In the genomic region with DNA sequence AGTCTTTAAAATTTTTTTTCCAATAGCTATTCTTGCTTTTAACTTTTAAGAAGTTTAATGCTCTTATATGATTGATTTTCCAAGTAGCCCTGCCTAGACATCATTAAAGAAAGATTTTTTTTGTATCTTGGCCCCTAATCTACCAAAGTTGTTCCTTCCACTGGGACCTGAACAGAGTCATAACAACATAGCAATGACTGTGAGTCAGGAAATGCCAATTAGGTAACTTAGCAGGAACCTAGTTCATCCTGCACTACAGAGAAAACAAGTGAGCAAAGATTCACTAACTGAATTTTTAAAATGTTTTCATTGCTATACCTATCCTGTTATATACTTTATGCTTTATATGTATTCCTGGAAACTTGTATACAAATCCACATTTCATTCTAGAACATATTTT, we compare ENCODE assay signal across 21 cellular contexts.
DNase-seq lines count a peak whose midpoint lies in the region; ATAC-seq, FAIRE-seq and TF ChIP-seq lines count a peak whose summit lies in the region.
"Had no signal": no experiment of that assay in that cellular context is flagged by ENCODE, and none has a peak within 500 bp of the region (broad histone marks: within the 10 kb centered on the region; RNA-seq: fewer than 3 reads in every experiment).

No MANE protein-coding gene starts in this region.

- no peaks in the 10 kb centered on the region for H3K79me2 ChIP-seq in keratinocyte (ENCODE audit: control insufficient read depth, insufficient read depth, low read length)

- no peak overlapping the region for H2AFZ ChIP-seq in keratinocyte (ENCODE audit: control insufficient read depth, low read length)

- FAIRE-seq in keratinocyte (lab: Jason Lieb, UNC), result peak; percentile 71
- FAIRE-seq: GM18507, kidney, TTC549 had no signal

- in situ Hi-C loops in astrocyte of the spinal cord (cut with HindIII; ENCODE audit: low sequenced_read_pairs), result no loop called here
- in situ Hi-C loops in gastrocnemius medialis (cut with MboI; ENCODE audit: low sequenced_read_pairs in 4 of 4), result loop anchor here in 2 of 4 donors (25.0 kb wide), 2 partner anchors 440 to 815 kb away; no protein-coding TSS in a partner anchor

- no peak overlapping the region for H3K4me2 ChIP-seq in keratinocyte (ENCODE audit: control insufficient read depth, extremely low read depth, insufficient read depth, low read depth, low read length)

- no peak for TF ChIP-seq CTCF in astrocyte of the spinal cord (IDR thresholded peaks at IDR 0.05; ENCODE audit: low read depth, low read length)
- no peak for TF ChIP-seq CTCF in keratinocyte (optimal IDR thresholded peaks at IDR 0.05 in 1 of 3, IDR thresholded peaks at IDR 0.05 in 1 of 3, conservative IDR thresholded peaks at IDR 0.05 in 1 of 3; ENCODE audit: extremely low read depth in 1 of 3, insufficient read depth in 2 of 3, low read length in 3 of 3)
- no peak for TF ChIP-seq CTCF in gastrocnemius medialis (IDR thresholded peaks at IDR 0.05 in 4 of 5, conservative IDR thresholded peaks at IDR 0.05 in 1 of 5)

- intact Hi-C loops in gastrocnemius medialis (cut with DNase I; ENCODE audit: low total_unique reads) (no loop called here), aorta (cut with DNase I) (no loop called here)

- H3K4me3 ChIP-seq in astrocyte of the spinal cord (ENCODE audit: low read depth, low read length) (no peak overlapping the region), keratinocyte (ENCODE audit: control insufficient read depth in 2 of 3, extremely low read depth in 1 of 3, insufficient read depth in 2 of 3, low read depth in 1 of 3, low read length in 3 of 3) (no peak overlapping the region), gastrocnemius medialis (no peak overlapping the region), aorta (ENCODE audit: low read length in 2 of 2) (no peak overlapping the region)

- no peaks in the 10 kb centered on the region for H3K9me3 ChIP-seq in keratinocyte (ENCODE audit: control insufficient read depth, low read depth, low read length)
- H3K9me3 ChIP-seq in gastrocnemius medialis, result no peaks in the 10 kb centered on the region
- no peaks in the 10 kb centered on the region for H3K9me3 ChIP-seq in aorta (ENCODE audit: control insufficient read depth, low read length)
- H3K9me3 ChIP-seq: neutrophil had no signal

- H3K27me3 ChIP-seq in keratinocyte (ENCODE audit: control insufficient read depth, extremely low read depth, insufficient read depth, low read length), result no peaks in the 10 kb centered on the region
- H3K27me3 ChIP-seq in gastrocnemius medialis, result no peaks in the 10 kb centered on the region
- H3K27me3 ChIP-seq in aorta (ENCODE audit: control insufficient read depth in 1 of 2, insufficient read depth in 2 of 2, low read length in 1 of 2), result no peaks in the 10 kb centered on the region
- H3K27me3 ChIP-seq: neutrophil had no signal

- no peak overlapping the region for H3K9ac ChIP-seq in keratinocyte (ENCODE audit: control insufficient read depth, extremely low read depth, insufficient read depth, low read length)

- H3K36me3 ChIP-seq in keratinocyte (ENCODE audit: control insufficient read depth in 2 of 2, extremely low read depth in 1 of 2, insufficient read depth in 2 of 2, low read length in 2 of 2) (peaks cover 0 to under 1% of the 10 kb centered on the region in 2 experiments), gastrocnemius medialis (no peaks in the 10 kb centered on the region), aorta (ENCODE audit: control insufficient read depth in 1 of 2, insufficient read depth in 2 of 2, low read length in 1 of 2) (no peaks in the 10 kb centered on the region)
- H3K36me3 ChIP-seq: neutrophil had no signal

- dilution Hi-C loops in keratinocyte (cut with MboI; ENCODE audit: extremely low pct_ligation_motif_present, low sequenced_read_pairs), result no loop called here

- H3K27ac ChIP-seq in keratinocyte (ENCODE audit: control insufficient read depth, insufficient read depth, low read length) (no peak overlapping the region), gastrocnemius medialis (no peak overlapping the region), aorta (ENCODE audit: low read depth in 1 of 2, low read length in 2 of 2) (no peak overlapping the region)
- H3K27ac ChIP-seq: neutrophil had no signal

- peaks cover 8% of the 10 kb centered on the region for H3K4me1 ChIP-seq in keratinocyte (ENCODE audit: control insufficient read depth, extremely low read depth, insufficient read depth, low read length)
- peaks cover 0 to 4% of the 10 kb centered on the region in 2 donors for H3K4me1 ChIP-seq in gastrocnemius medialis
- no peaks in the 10 kb centered on the region for H3K4me1 ChIP-seq in aorta (ENCODE audit: control insufficient read depth in 1 of 2, insufficient read depth in 2 of 2, low read length in 2 of 2)

- TF ChIP-seq POLR2A in gastrocnemius medialis (IDR thresholded peaks at IDR 0.05), result no peak

- DNase-seq in HCEC 1CT, result peak; percentile 42
- DNase-seq in astrocyte of the spinal cord (ENCODE audit: low read depth, low spot score), result peak; percentile 36
- no peak for DNase-seq in keratinocyte (ENCODE audit: low read depth, low spot score)
- DNase-seq in gastrocnemius medialis, result no peak
- no peak for DNase-seq in NCI-H187 treated with DMSO at 0.1 percent for 48 hours (lab: John Stamatoyannopoulos, UW)
- DNase-seq in SHP77 (lab: John Stamatoyannopoulos, UW), result no peak
- DNase-seq in aorta, result no peak
- DNase-seq: activated CD4-positive, alpha-beta T cell treated with anti-CD3 and anti-CD28 coated beads, Interleukin-2, amount 10 ng/mL, durations not matched to agents 7 days and 5 days; DND-41; effector memory CD4-positive, alpha-beta T cell; hippocampal formation; Karpas-422; kidney; NCI-H1092; NCI-H2081; NCI-H510A; retina; stimulated activated CD4-positive, alpha-beta T cell treated with anti-CD3 and anti-CD28 coated beads, Interleukin-15, amount 100 ng/mL, for 24 hours had no signal

- no peaks in the 10 kb centered on the region for H3K9me1 ChIP-seq in keratinocyte (ENCODE audit: control insufficient read depth, extremely low read depth, insufficient read depth, low read length)

- no peaks in the 10 kb centered on the region for H4K20me1 ChIP-seq in keratinocyte (ENCODE audit: control insufficient read depth, extremely low read depth, insufficient read depth, low read length)

- peak; percentile 57 to 64 for ATAC-seq in gastrocnemius medialis
- no peak for ATAC-seq in aorta (ENCODE audit: low FRiP score)

Comparison
In these comparisons a context has a peak if more than half of its experiments do, and no peak if none do; other contexts are left out.
1. DNase-seq: peak in HCEC 1CT (single experiment) and astrocyte of the spinal cord (single experiment); none in keratinocyte (single experiment), gastrocnemius medialis (0 of 2), NCI-H187 treated with DMSO at 0.1 percent for 48 hours (single experiment), SHP77 (0 of 2) and aorta (0 of 2).